23 cellular contexts compared by ENCODE assay signal in the genomic region with DNA sequence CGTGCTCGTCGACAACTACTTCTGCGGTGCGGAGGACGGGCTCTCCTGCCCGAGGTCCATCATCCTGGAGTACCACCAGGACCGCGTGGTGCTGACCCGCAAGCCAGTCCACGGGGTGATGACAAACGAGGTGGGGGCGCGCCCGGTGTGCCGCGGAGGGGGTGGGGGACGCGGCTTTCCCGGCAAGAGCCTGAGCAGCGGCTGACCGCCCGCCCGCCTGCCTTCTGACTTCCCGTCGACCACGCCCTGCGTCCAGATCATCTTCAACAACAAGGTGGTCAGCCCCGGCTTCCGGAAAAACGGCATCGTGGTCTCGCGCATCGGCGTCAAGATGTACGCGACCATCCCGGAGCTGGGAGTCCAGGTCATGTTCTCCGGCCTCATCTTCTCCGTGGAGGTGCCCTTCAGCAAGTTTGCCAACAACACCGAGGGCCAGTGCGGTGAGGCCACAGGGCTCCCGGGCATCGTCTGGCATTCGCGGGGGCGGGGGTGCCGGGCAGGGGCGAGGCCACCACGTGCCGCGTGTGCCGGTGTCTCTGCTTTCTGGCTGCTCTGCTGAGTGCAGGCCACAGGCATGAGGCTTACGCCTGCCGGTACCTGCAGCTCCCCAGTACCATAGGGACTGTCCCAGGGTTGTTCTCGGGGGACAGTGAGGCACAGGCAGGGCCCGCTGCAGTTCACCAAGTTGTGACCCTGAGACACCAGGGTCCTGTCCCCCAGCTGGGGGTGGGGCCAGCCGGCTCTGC. TPM values are rescaled to one million over a fixed set of nuclear protein-coding genes. Genes with fewer than 3 reads are reported as not detected.
DNase-seq lines count a peak whose midpoint lies in the region; ATAC-seq and TF ChIP-seq lines count a peak whose summit lies in the region.
"Had no signal": no experiment of that assay in that cellular context is flagged by ENCODE, and none has a peak within 500 bp of the region (broad histone marks: within the 10 kb centered on the region; RNA-seq: fewer than 3 reads in every experiment).

No MANE protein-coding gene starts in this region.

- H3K4me1 Mint-ChIP-seq in activated T-cell treated with anti-CD3 and anti-CD28 coated beads, Interleukin-2, amount 50 U/mL, for 4 hours (ENCODE audit: low read depth): no peaks in the 10 kb centered on the region
- no peaks in the 10 kb centered on the region for H3K4me1 Mint-ChIP-seq in activated T-helper 2 cell treated with anti-CD3 and anti-CD28 coated beads, Interferon-gamma antibody, Interleukin-2, Interleukin-4, amounts not matched to agents 10 μg/mL and 5 μg/mL and 100 μg/mL, durations not matched to agents 14 hours and 24 hours and 36 hours (ENCODE audit: low read depth)
- H3K4me1 Mint-ChIP-seq: CD4-positive, CD25-positive, alpha-beta regulatory T cell had no signal

- intact Hi-C loops in activated T-helper 2 cell treated with anti-CD3 and anti-CD28 coated beads, Interferon-gamma antibody, Interleukin-2, Interleukin-4, amounts not matched to agents 10 μg/mL and 5 μg/mL and 100 μg/mL, durations not matched to agents 14 hours and 24 hours and 36 hours (cut with micrococcal nuclease): no loop called here
- intact Hi-C loops in tibial artery (cut with DNase I; ENCODE audit: low total_unique reads): no loop called here

- H3K27me3 ChIP-seq in tibial artery: peaks cover 0 to 66% of the 10 kb centered on the region in 2 donors

- H3K4me3 ChIP-seq in tibial artery: no peak overlapping the region
- H3K4me3 ChIP-seq: A549 had no signal

- ATAC-seq in activated T-cell treated with anti-CD3 and anti-CD28 coated beads, Interleukin-2, amount 50 U/mL, for 4 hours: no peak
- ATAC-seq in GM19397 (IDR thresholded peaks at IDR 0.05; ENCODE audit: unreplicated experiment): no peak
- ATAC-seq: A549; activated CD4-positive, CD25-positive, alpha-beta regulatory T cell treated with anti-CD3 and anti-CD28 coated beads, Interleukin-2, amount 50 U/mL, for 24 hours; left colon had no signal

- no peak overlapping the region for H3K27ac Mint-ChIP-seq in activated T-helper 2 cell treated with anti-CD3 and anti-CD28 coated beads, Interferon-gamma antibody, Interleukin-2, Interleukin-4, amounts not matched to agents 10 μg/mL and 5 μg/mL and 100 μg/mL, durations not matched to agents 14 hours and 24 hours and 36 hours
- H3K27ac Mint-ChIP-seq: CD4-positive, CD25-positive, alpha-beta regulatory T cell; T-helper 2 cell treated with Interferon-gamma antibody and Interleukin-4, amounts not matched to agents 5 μg/mL and 100 μg/mL, for 36 hours had no signal

- H3K36me3 Mint-ChIP-seq in activated T-cell treated with anti-CD3 and anti-CD28 coated beads, Interleukin-2, amount 50 U/mL, for 4 hours (ENCODE audit: insufficient read depth): no peaks in the 10 kb centered on the region
- H3K36me3 Mint-ChIP-seq in activated T-helper 2 cell treated with anti-CD3 and anti-CD28 coated beads, Interferon-gamma antibody, Interleukin-2, Interleukin-4, amounts not matched to agents 10 μg/mL and 5 μg/mL and 100 μg/mL, durations not matched to agents 14 hours and 24 hours and 36 hours (ENCODE audit: low read depth): no peaks in the 10 kb centered on the region
- H3K36me3 Mint-ChIP-seq: CD4-positive, CD25-positive, alpha-beta regulatory T cell had no signal

- H3K36me3 ChIP-seq in tibial artery: no peaks in the 10 kb centered on the region

- no peak overlapping the region for H3K27ac ChIP-seq in tibial artery
- H3K27ac ChIP-seq: A549 had no signal

- peaks cover 4% of the 10 kb centered on the region for H3K27me3 Mint-ChIP-seq in activated T-cell treated with anti-CD3 and anti-CD28 coated beads, Interleukin-2, amount 50 U/mL, for 4 hours (ENCODE audit: low read depth)
- H3K27me3 Mint-ChIP-seq in activated T-helper 2 cell treated with anti-CD3 and anti-CD28 coated beads, Interferon-gamma antibody, Interleukin-2, Interleukin-4, amounts not matched to agents 10 μg/mL and 5 μg/mL and 100 μg/mL, durations not matched to agents 14 hours and 24 hours and 36 hours (ENCODE audit: low read depth): no peaks in the 10 kb centered on the region
- H3K27me3 Mint-ChIP-seq: CD4-positive, CD25-positive, alpha-beta regulatory T cell had no signal

- no peaks in the 10 kb centered on the region for H3K9me3 ChIP-seq in tibial artery

- H3K9me3 Mint-ChIP-seq in activated T-cell treated with anti-CD3 and anti-CD28 coated beads, Interleukin-2, amount 50 U/mL, for 4 hours: no peaks in the 10 kb centered on the region
- no peaks in the 10 kb centered on the region for H3K9me3 Mint-ChIP-seq in activated T-helper 2 cell treated with anti-CD3 and anti-CD28 coated beads, Interferon-gamma antibody, Interleukin-2, Interleukin-4, amounts not matched to agents 10 μg/mL and 5 μg/mL and 100 μg/mL, durations not matched to agents 14 hours and 24 hours and 36 hours
- H3K9me3 Mint-ChIP-seq: T-helper 2 cell treated with Interferon-gamma antibody and Interleukin-4, amounts not matched to agents 5 μg/mL and 100 μg/mL, for 36 hours had no signal

- no peak overlapping the region for H3K4me3 Mint-ChIP-seq in activated T-cell treated with anti-CD3 and anti-CD28 coated beads, Interleukin-2, amount 50 U/mL, for 4 hours
- H3K4me3 Mint-ChIP-seq in activated T-helper 2 cell treated with anti-CD3 and anti-CD28 coated beads, Interferon-gamma antibody, Interleukin-2, Interleukin-4, amounts not matched to agents 10 μg/mL and 5 μg/mL and 100 μg/mL, durations not matched to agents 14 hours and 24 hours and 36 hours (ENCODE audit: low read depth): no peak overlapping the region
- H3K4me3 Mint-ChIP-seq: CD4-positive, CD25-positive, alpha-beta regulatory T cell; T-helper 2 cell treated with Interferon-gamma antibody and Interleukin-4, amounts not matched to agents 5 μg/mL and 100 μg/mL, for 36 hours had no signal

- DNase-seq in activated T-cell treated with anti-CD3 and anti-CD28 coated beads, Interleukin-2, amount 50 U/mL, for 4 hours: peak; percentile 4
- no peak for DNase-seq in activated T-cell treated with anti-CD3 and anti-CD28 coated beads, Interleukin-2, amount 50 U/mL, for 1 hour
- DNase-seq in activated T-helper 2 cell treated with anti-CD3 and anti-CD28 coated beads, Interferon-gamma antibody, Interleukin-2, Interleukin-4, amounts not matched to agents 10 μg/mL and 5 μg/mL and 100 μg/mL, durations not matched to agents 14 hours and 24 hours and 36 hours (ENCODE audit: low spot score): peak; percentile 7
- DNase-seq in mesenteric fat pad (ENCODE audit: low spot score): peak; percentile 90
- DNase-seq in tibial artery: peak; percentile 16 to 65
- DNase-seq in NCI-H526 treated with DMSO at 0.1 percent for 48 hours (lab: John Stamatoyannopoulos, UW): no peak
- no peak for DNase-seq in KG1 (lab: John Stamatoyannopoulos, UW)
- DNase-seq: activated gamma-delta T cell treated with Interleukin-2 at 50 U/mL for 16 hours; CD4-positive, CD25-positive, alpha-beta regulatory T cell; cortex of kidney; Kasumi-1; NCI-H1105; NCI-H526; SIG-M5; small intestine; stimulated activated CD4-positive, alpha-beta T cell treated with anti-CD3 and anti-CD28 coated beads, Interleukin-4, amount 100 ng/mL, for 4 hours had no signal

- no peak for TF ChIP-seq CTCF in tibial artery (IDR thresholded peaks at IDR 0.05)

- H3K4me1 ChIP-seq in tibial artery: peaks cover 0 to 2% (median 0%) of the 10 kb centered on the region in 4 donors
- H3K4me1 ChIP-seq: A549 had no signal

RNA-seq across cellular contexts. Expression of a gene that starts 28.5 kb away (rescaled TPM):
- 1 to 10 TPM; 1.1 to 2.2 (median 1.4) TPM for total RNA-seq in activated T-cell treated with anti-CD3 and anti-CD28 coated beads, Interleukin-2, amount 50 U/mL, for 4 hours
- not detected in 2 replicates for total RNA-seq in activated T-helper 2 cell treated with anti-CD3 and anti-CD28 coated beads, Interferon-gamma antibody, Interleukin-2, Interleukin-4, amounts not matched to agents 10 μg/mL and 5 μg/mL and 100 μg/mL, durations not matched to agents 14 hours and 24 hours and 36 hours
- total RNA-seq in mesenteric fat pad: not detected
- total RNA-seq: CD4-positive, CD25-positive, alpha-beta regulatory T cell; fibroblast of villous mesenchyme had no signal

RNA-seq across cellular contexts. Expression of a gene that starts 36.7 kb away (rescaled TPM):
- under 1 TPM in 2 of 3 donors, not detected in 1; under 0.01 TPM for total RNA-seq in activated T-cell treated with anti-CD3 and anti-CD28 coated beads, Interleukin-2, amount 50 U/mL, for 4 hours
- not detected in 2 replicates for total RNA-seq in activated T-helper 2 cell treated with anti-CD3 and anti-CD28 coated beads, Interferon-gamma antibody, Interleukin-2, Interleukin-4, amounts not matched to agents 10 μg/mL and 5 μg/mL and 100 μg/mL, durations not matched to agents 14 hours and 24 hours and 36 hours
- total RNA-seq in mesenteric fat pad: not detected
- total RNA-seq: CD4-positive, CD25-positive, alpha-beta regulatory T cell; fibroblast of villous mesenchyme; omental fat pad had no signal

Comparison
In these comparisons a context has a peak if more than half of its experiments do, and no peak if none do; other contexts are left out.
1. DNase-seq: peak in activated T-cell treated with anti-CD3 and anti-CD28 coated beads, Interleukin-2, amount 50 U/mL, for 4 hours (single experiment), activated T-helper 2 cell treated with anti-CD3 and anti-CD28 coated beads, Interferon-gamma antibody, Interleukin-2, Interleukin-4, amounts not matched to agents 10 μg/mL and 5 μg/mL and 100 μg/mL, durations not matched to agents 14 hours and 24 hours and 36 hours (single experiment), mesenteric fat pad (single experiment) and tibial artery (2 of 2); none in activated T-cell treated with anti-CD3 and anti-CD28 coated beads, Interleukin-2, amount 50 U/mL, for 1 hour (single experiment), NCI-H526 treated with DMSO at 0.1 percent for 48 hours (single experiment) and KG1 (single experiment).